32 cellular contexts compared by ENCODE assay signal in the genomic region with DNA sequence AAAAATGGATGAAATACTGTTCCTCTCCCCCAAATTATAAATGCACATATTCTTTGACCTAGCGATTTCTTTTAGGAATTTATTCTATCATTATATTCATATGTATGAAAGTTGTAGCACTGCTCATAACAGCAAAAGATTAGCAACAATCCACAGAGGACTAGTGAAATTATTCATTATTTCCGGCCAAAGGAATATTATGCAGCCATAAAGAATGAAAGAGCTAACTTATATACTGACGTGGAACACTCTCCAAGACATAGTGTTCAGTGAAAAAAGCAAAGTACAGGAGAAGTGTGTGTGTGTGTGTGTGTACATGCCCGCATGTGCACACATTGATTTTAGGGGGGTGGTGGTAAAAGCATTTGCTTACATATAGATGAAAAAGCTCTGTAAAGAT.
"Had no signal": no experiment of that assay in that cellular context is flagged by ENCODE, and none has a peak within 500 bp of the region (broad histone marks: within the 10 kb centered on the region; RNA-seq: fewer than 3 reads in every experiment).

No MANE protein-coding gene starts in this region.

- DNase-seq: cortex of kidney; dorsolateral prefrontal cortex; effector CD4-positive, alpha-beta T cell; foreskin keratinocyte; heart left ventricle; kidney; mucosa of descending colon; naive thymus-derived CD4-positive, alpha-beta T cell; nucleus accumbens; stimulated activated CD4-positive, alpha-beta T cell treated with anti-CD3 and anti-CD28 coated beads, Interleukin-12 subunit alpha, Interleukin-12 subunit beta, amount 100 ng/mL, for 4 hours; stimulated activated CD4-positive, alpha-beta T cell treated with anti-CD3 and anti-CD28 coated beads, Interleukin-1b, Interleukin-23, amount 100 ng/mL, for 48 hours; stimulated activated CD4-positive, alpha-beta T cell treated with anti-CD3 and anti-CD28 coated beads, Interleukin-4, amount 100 ng/mL, for 1 hour; stimulated activated CD8-positive, alpha-beta memory T cell treated with anti-CD3 and anti-CD28 coated beads, Interleukin-4, amount 100 ng/mL, for 48 hours; stimulated activated naive CD4-positive, alpha-beta T cell; stimulated activated naive CD8-positive, alpha-beta T cell treated with anti-CD3 and anti-CD28 coated beads, Interleukin-15, amount 100 ng/mL, for 72 hours; thyroid gland; trophoblast cell had no signal

- H3K9ac ChIP-seq: neural progenitor cell had no signal

- H2AFZ ChIP-seq: hepatocyte, neural progenitor cell had no signal

- H3K27me3 Mint-ChIP-seq: memory B cell; naive thymus-derived CD4-positive, alpha-beta T cell; stimulated activated naive CD8-positive, alpha-beta T cell treated with anti-CD3 and anti-CD28 coated beads, Interleukin-15, amount 100 ng/mL, for 72 hours had no signal

- H3K27ac ChIP-seq: esophagus muscularis mucosa, foreskin keratinocyte, gastroesophageal sphincter, heart left ventricle, hepatocyte, neural progenitor cell, prostate gland, right atrium auricular region, suprapubic skin, thyroid gland, vagina had no signal

- H3K9me3 ChIP-seq: esophagus muscularis mucosa, gastroesophageal sphincter, heart left ventricle, mucosa of descending colon, prostate gland, right atrium auricular region, suprapubic skin, thyroid gland, vagina had no signal

- H3K4me2 ChIP-seq: hepatocyte, neural progenitor cell, smooth muscle cell had no signal

- H3K27ac Mint-ChIP-seq: memory B cell, mesothelial cell of epicardium, nephron, neural progenitor cell had no signal

- H3K4me1 Mint-ChIP-seq: memory B cell; mesothelial cell of epicardium; nephron; neural progenitor cell; stimulated activated naive CD8-positive, alpha-beta T cell treated with anti-CD3 and anti-CD28 coated beads, Interleukin-15, amount 100 ng/mL, for 72 hours had no signal

- H3K9me3 Mint-ChIP-seq: nephron; neural progenitor cell; stimulated activated naive CD8-positive, alpha-beta T cell treated with anti-CD3 and anti-CD28 coated beads, Interleukin-15, amount 100 ng/mL, for 72 hours had no signal

- H3K27me3 ChIP-seq: dorsolateral prefrontal cortex, esophagus muscularis mucosa, foreskin keratinocyte, gastroesophageal sphincter, heart left ventricle, hepatocyte, neural progenitor cell, right atrium auricular region, suprapubic skin, thyroid gland, vagina had no signal

- FAIRE-seq: kidney had no signal

- H3K79me2 ChIP-seq: hepatocyte had no signal

- H3K4me1 ChIP-seq: prostate gland, thyroid gland, vagina had no signal

- ATAC-seq: foreskin keratinocyte; gastroesophageal sphincter; heart left ventricle; left lobe of liver; mucosa of descending colon; naive thymus-derived CD4-positive, alpha-beta T cell; sciatic nerve; stimulated activated naive CD8-positive, alpha-beta T cell treated with anti-CD3 and anti-CD28 coated beads, Interleukin-15, amount 100 ng/mL, for 72 hours had no signal

- H3K4me3 Mint-ChIP-seq: memory B cell; mesothelial cell of epicardium; naive thymus-derived CD4-positive, alpha-beta T cell; nephron; neural progenitor cell; stimulated activated naive CD8-positive, alpha-beta T cell treated with anti-CD3 and anti-CD28 coated beads, Interleukin-15, amount 100 ng/mL, for 72 hours had no signal

- H3K4me3 ChIP-seq: dorsolateral prefrontal cortex, esophagus muscularis mucosa, gastroesophageal sphincter, heart left ventricle, hepatocyte, lung, mucosa of descending colon, neural progenitor cell, prostate gland, right atrium auricular region, smooth muscle cell, suprapubic skin, thyroid gland, vagina had no signal
